10 cellular contexts compared by ENCODE assay signal in the genomic region with DNA sequence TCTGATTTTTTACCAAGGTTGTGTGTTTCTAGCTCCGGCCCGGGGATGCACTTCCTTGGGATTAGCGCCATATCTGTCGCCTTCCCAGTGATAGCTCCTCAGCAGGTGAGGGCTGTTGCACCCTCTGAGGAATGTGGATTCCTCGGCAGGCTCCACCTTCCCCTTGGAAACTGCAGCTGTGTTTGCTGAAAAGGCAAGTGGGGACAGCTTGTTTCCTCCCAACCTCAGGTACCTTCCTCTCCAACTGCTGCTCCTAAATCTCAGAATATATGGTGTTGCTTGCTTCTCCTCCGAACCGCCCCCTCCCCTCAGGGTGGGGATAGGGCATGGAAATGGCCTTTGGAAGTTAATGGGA. TPM values are rescaled to one million over a fixed set of nuclear protein-coding genes. Genes with fewer than 3 reads are reported as not detected.
A peak's percentile ranks its signal among the peaks of the same experiment; 100 is the strongest.
DNase-seq lines count a peak whose midpoint lies in the region; ATAC-seq and TF ChIP-seq lines count a peak whose summit lies in the region.
"Had no signal": no experiment of that assay in that cellular context is flagged by ENCODE, and none has a peak within 500 bp of the region (broad histone marks: within the 10 kb centered on the region; RNA-seq: fewer than 3 reads in every experiment).

No MANE protein-coding gene starts in this region.

- DNase-seq in NCI-H1105 treated with DMSO at 0.1 percent for 48 hours (lab: John Stamatoyannopoulos, UW) (peak; percentile 19), NCI-H1105 (lab: John Stamatoyannopoulos, UW) (no peak), SK-N-MC (ENCODE audit: low read depth, low spot score) (no peak), fibroblast of the aortic adventitia (ENCODE audit: low read depth) (no peak), psoas muscle (no peak), NCI-H345 treated with DMSO at 0.1 percent for 48 hours (lab: John Stamatoyannopoulos, UW; ENCODE audit: unreplicated experiment) (no peak), NAMALWA (ENCODE audit: low spot score) (no peak)
- DNase-seq: NCI-H2107 had no signal

- peak overlapping the region; percentile 93 for H3K4me3 ChIP-seq in SK-N-MC
- H3K4me3 ChIP-seq in fibroblast of the aortic adventitia (ENCODE audit: low read depth, low read length), result peak overlapping the region; percentile 85
- peak overlapping the region; percentile 77 for H3K4me3 ChIP-seq in psoas muscle

- no peak overlapping the region for H3K9ac ChIP-seq in SK-N-MC (ENCODE audit: insufficient read length)

- ATAC-seq in psoas muscle, result no peak
- no peak for ATAC-seq in HG03159 (IDR thresholded peaks at IDR 0.05; ENCODE audit: unreplicated experiment)

- H3K36me3 ChIP-seq in SK-N-MC (ENCODE audit: insufficient read depth, low read length) (no peaks in the 10 kb centered on the region), psoas muscle (ENCODE audit: insufficient read depth in 1 of 2, low read depth in 1 of 2) (no peaks in the 10 kb centered on the region)

- 30 to 33% (median 30%) methylated on average over 7 of the region's 7 CpGs for WGBS in psoas muscle, 3 donors

- peaks cover 0 to 18% (median 0%) of the 10 kb centered on the region in 3 donors for H3K27me3 ChIP-seq in psoas muscle (ENCODE audit: insufficient read depth in 3 of 3, low read length in 2 of 3)

- no peak for TF ChIP-seq CTCF in fibroblast of the aortic adventitia (IDR thresholded peaks at IDR 0.05; ENCODE audit: insufficient read depth, low read length)
- no peak for TF ChIP-seq CTCF in psoas muscle (IDR thresholded peaks at IDR 0.05)

- H3K9me3 ChIP-seq in SK-N-MC (ENCODE audit: low read depth, low read length) (no peaks in the 10 kb centered on the region), psoas muscle (no peaks in the 10 kb centered on the region)

- no peak overlapping the region for H3K27ac ChIP-seq in SK-N-MC
- H3K27ac ChIP-seq in psoas muscle, result no peak overlapping the region
- H3K27ac ChIP-seq: 22Rv1 had no signal

- intact Hi-C loops in psoas muscle (cut with DNase I), result no loop called here

- H3K4me1 ChIP-seq in psoas muscle, result no peaks in the 10 kb centered on the region

RNA-seq across cellular contexts. Expression of a gene that starts 1.3 kb away (rescaled TPM):
- total RNA-seq in fibroblast of the aortic adventitia (ENCODE audit: low replicate concordance) (9.6 and 41.7 TPM in 2 replicates), psoas muscle (1 to 10 TPM in 3 of 4 donors, under 1 TPM in 1; 0.64 to 1.3 (median 1.1) TPM)
- 1 to 10 TPM in 1 of 3 donors, under 1 TPM in 2; 0.43 to 1.0 (median 0.94) TPM for polyA plus RNA-seq in psoas muscle
